In genomic region chr15:63048986-63049665, GRCh38 we compare ENCODE assay signal across 8 cellular contexts. TPM values are rescaled to one million over a fixed set of nuclear protein-coding genes. Genes with fewer than 3 reads are reported as not detected.
DNase-seq lines count a peak whose midpoint lies in the region; ATAC-seq and TF ChIP-seq lines count a peak whose summit lies in the region.

No MANE protein-coding gene starts in this region.

- H3K27ac ChIP-seq in DND-41 (ENCODE audit: low read length): no peak overlapping the region; the same call in 1 of the 2 replicates
- H3K27ac ChIP-seq in HUES48 (ENCODE audit: low read depth, low read length): peak overlapping the region; percentile 88
- no peak overlapping the region for H3K27ac ChIP-seq in SU-DHL-6 (ENCODE audit: low read depth, low read length)
- H3K27ac ChIP-seq in body of pancreas: peak overlapping the region; percentile 88 to 93 (median 90)
- peak overlapping the region; percentile 97 to 99 (median 98) for H3K27ac ChIP-seq in sigmoid colon

- ATAC-seq in DND-41 (ENCODE audit: insufficient read depth, low read depth) (no peak), body of pancreas (peak; percentile 2), GM21619 (IDR thresholded peaks at IDR 0.05; ENCODE audit: unreplicated experiment) (no peak)

- H3K4me2 ChIP-seq in DND-41 (ENCODE audit: insufficient read depth, low read length): peak overlapping the region; percentile 95
- peak overlapping the region; percentile 57 for H3K4me2 ChIP-seq in SU-DHL-6 (ENCODE audit: low read depth, low read length, poor library complexity, severe bottlenecking)

- no peaks in the 10 kb centered on the region for H4K20me1 ChIP-seq in DND-41 (ENCODE audit: insufficient read depth, low read length)
- H4K20me1 ChIP-seq in SU-DHL-6 (ENCODE audit: low read depth, low read length): no peaks in the 10 kb centered on the region

- H3K27me3 ChIP-seq in DND-41 (ENCODE audit: insufficient read depth, low read length, poor library complexity): peaks cover 12% of the 10 kb centered on the region
- H3K27me3 ChIP-seq in HUES48 (ENCODE audit: control insufficient read depth, insufficient read depth, low read length): no peaks in the 10 kb centered on the region
- no peaks in the 10 kb centered on the region for H3K27me3 ChIP-seq in SU-DHL-6 (ENCODE audit: low read length)
- H3K27me3 ChIP-seq in body of pancreas: no peaks in the 10 kb centered on the region
- H3K27me3 ChIP-seq in iPS-15b (ENCODE audit: control insufficient read depth, insufficient read depth, low read length): no peaks in the 10 kb centered on the region
- H3K27me3 ChIP-seq in sigmoid colon: no peaks in the 10 kb centered on the region

- TF ChIP-seq EP300 in sigmoid colon (IDR thresholded peaks at IDR 0.05): no peak

- peaks cover 8% of the 10 kb centered on the region; the same call in 1 of the 2 replicates for H3F3A ChIP-seq in SU-DHL-6 (ENCODE audit: insufficient read depth)

- TF ChIP-seq CTCF in DND-41 (IDR thresholded peaks at IDR 0.05; ENCODE audit: borderline replicate concordance, extremely low read depth, low read length, poor library complexity, severe bottlenecking): no peak
- TF ChIP-seq CTCF in SU-DHL-6 (IDR thresholded peaks at IDR 0.05; ENCODE audit: insufficient read depth, low read length, poor library complexity, severe bottlenecking): no peak
- TF ChIP-seq CTCF in body of pancreas (IDR thresholded peaks at IDR 0.05): no peak
- TF ChIP-seq CTCF in sigmoid colon (IDR thresholded peaks at IDR 0.05): no peak

- H3K4me1 ChIP-seq in DND-41 (ENCODE audit: insufficient read depth, low read length) (peaks cover 30% of the 10 kb centered on the region), HUES48 (ENCODE audit: control insufficient read depth, insufficient read depth, low read length) (peaks cover 67% of the 10 kb centered on the region), body of pancreas (peaks cover 82% of the 10 kb centered on the region), iPS-15b (ENCODE audit: control insufficient read depth, insufficient read depth, low read length) (peaks cover 43% of the 10 kb centered on the region), sigmoid colon (peaks cover 0 to 65% (median 55%) of the 10 kb centered on the region in 4 donors)

- H3K9me2 ChIP-seq in SU-DHL-6 (replicated peaks; ENCODE audit: insufficient read depth, low read length): no peaks in the 10 kb centered on the region

- peak overlapping the region; percentile 84 for H2AFZ ChIP-seq in DND-41 (ENCODE audit: low read depth, low read length)
- peak overlapping the region; percentile 57 for H2AFZ ChIP-seq in SU-DHL-6 (ENCODE audit: low read depth, low read length, severe bottlenecking)

- WGBS in body of pancreas, 2 donors: 2% methylated on average over 26 of the region's 26 CpGs
- WGBS in sigmoid colon, 2 donors: 2 to 5% methylated on average over 26 of the region's 26 CpGs

- intact Hi-C loops in body of pancreas (cut with DNase I): no loop called here
- intact Hi-C loops in sigmoid colon (cut with DNase I): loop anchor here (1.0 kb wide), 1 partner anchor 44 kb away; no protein-coding TSS in a partner anchor

- TF ChIP-seq POLR2A in body of pancreas (IDR thresholded peaks at IDR 0.05): peak in 1 of 3 donors; percentile 44
- no peak for TF ChIP-seq POLR2A in sigmoid colon (IDR thresholded peaks at IDR 0.05)

- H3K9me3 ChIP-seq in DND-41 (ENCODE audit: insufficient read depth, low read length, severe bottlenecking) (no peaks in the 10 kb centered on the region), HUES48 (ENCODE audit: control insufficient read depth, insufficient read depth, low read length) (no peaks in the 10 kb centered on the region), SU-DHL-6 (ENCODE audit: insufficient read depth, low read length) (no peaks in the 10 kb centered on the region), body of pancreas (no peaks in the 10 kb centered on the region), iPS-15b (ENCODE audit: control insufficient read depth, insufficient read depth, low read length) (no peaks in the 10 kb centered on the region), sigmoid colon (no peaks in the 10 kb centered on the region)

- peak overlapping the region; percentile 67 for H3K9ac ChIP-seq in DND-41 (ENCODE audit: low read depth, low read length)
- peak overlapping the region; percentile 61 for H3K9ac ChIP-seq in HUES48 (ENCODE audit: low read depth, low read length)
- H3K9ac ChIP-seq in SU-DHL-6 (ENCODE audit: low read length): peak overlapping the region; percentile 54
- peak overlapping the region; percentile 80 for H3K9ac ChIP-seq in iPS-15b (ENCODE audit: low read depth, low read length)

- H3K79me2 ChIP-seq in DND-41 (ENCODE audit: insufficient read depth, low read length): no peaks in the 10 kb centered on the region; the same call in 1 of the 2 replicates
- no peaks in the 10 kb centered on the region for H3K79me2 ChIP-seq in SU-DHL-6 (ENCODE audit: insufficient read depth, low read length)

- no peaks in the 10 kb centered on the region; the same call in 1 of the 2 replicates for H3K36me3 ChIP-seq in DND-41 (ENCODE audit: insufficient read depth, low read length)
- H3K36me3 ChIP-seq in HUES48 (ENCODE audit: control insufficient read depth, insufficient read depth, low read length): peaks cover 71% of the 10 kb centered on the region
- H3K36me3 ChIP-seq in SU-DHL-6 (ENCODE audit: low read length): no peaks in the 10 kb centered on the region
- no peaks in the 10 kb centered on the region for H3K36me3 ChIP-seq in body of pancreas (replicated peaks in 1 of 2; ENCODE audit: insufficient read depth in 1 of 2, low read depth in 2 of 2)
- H3K36me3 ChIP-seq in iPS-15b (ENCODE audit: control insufficient read depth, insufficient read depth, low read length): peaks cover 4% of the 10 kb centered on the region
- H3K36me3 ChIP-seq in sigmoid colon: peaks cover 8 to 43% (median 14%) of the 10 kb centered on the region in 4 donors

- H3K4me3 ChIP-seq in DND-41 (ENCODE audit: low read depth in 1 of 2, low read length in 2 of 2) (peak overlapping the region; percentile 53 to 73; a peak in 3 of 4 replicates), HUES48 (ENCODE audit: low read depth, low read length) (peak overlapping the region; percentile 93), SU-DHL-6 (ENCODE audit: insufficient read depth, low read length, poor library complexity, severe bottlenecking) (peak overlapping the region; percentile 61), body of pancreas (peak overlapping the region; percentile 72 to 88), iPS-15b (ENCODE audit: low read depth, low read length) (peak overlapping the region; percentile 77), sigmoid colon (peak overlapping the region; percentile 78 to 90 (median 87))

- DNase-seq in DND-41 (peak; percentile 8), body of pancreas (peak; percentile 43 to 51 (median 51)), sigmoid colon (peak; percentile 81), iPS-NIHi7 (ENCODE audit: extremely low spot score) (no peak)

RNA-seq across cellular contexts. Expression of gene TPM1, which starts 6.6 kb away (rescaled TPM):
- total RNA-seq in body of pancreas: 100 to 1,000 TPM; 417 to 435 TPM
- 1,000 to 10,000 TPM; 2,634 to 4,179 (median 3,850) TPM for total RNA-seq in sigmoid colon
- polyA plus RNA-seq in sigmoid colon: 100 to 1,000 TPM; 438 to 950 (median 563) TPM

Comparison
In these comparisons a context has a peak if more than half of its experiments do, and no peak if none do; other contexts are left out.
1. H3K27ac ChIP-seq: peak in HUES48 (single experiment), body of pancreas (4 of 4) and sigmoid colon (4 of 4); none in DND-41 (single experiment) and SU-DHL-6 (single experiment).
2. RNA of gene TPM1, which starts 6.6 kb away (total RNA-seq): 2,634 to 4,179 TPM in sigmoid colon; 417 to 435 TPM in body of pancreas; every median in the first group is over 4 times any median in the second.
3. Peak in every context shown above with its lines, with median percentiles within 50 percentile points of each other: H3K4me3 ChIP-seq and H3K9ac ChIP-seq.